In genomic region chr2:217001740-217002139, GRCh38 we compare ENCODE assay signal across 24 cellular contexts.
DNase-seq lines count a peak whose midpoint lies in the region; ATAC-seq, FAIRE-seq and TF ChIP-seq lines count a peak whose summit lies in the region.
"Had no signal": no experiment of that assay in that cellular context is flagged by ENCODE, and none has a peak within 500 bp of the region (broad histone marks: within the 10 kb centered on the region; RNA-seq: fewer than 3 reads in every experiment).

No MANE protein-coding gene starts in this region.

- H3K79me1 ChIP-seq in H1 (ENCODE audit: low read depth, low read length) (no peaks in the 10 kb centered on the region), mesenchymal stem cell (replicated peaks; ENCODE audit: low read length, poor library complexity, severe bottlenecking) (no peaks in the 10 kb centered on the region)

- no peak overlapping the region for H2BK15ac ChIP-seq in H1 (ENCODE audit: low read length)
- H2BK15ac ChIP-seq in mesenchymal stem cell (ENCODE audit: low read depth, poor library complexity, severe bottlenecking) = no peak overlapping the region

- H2BK20ac ChIP-seq in H1 (ENCODE audit: low read length) = no peak overlapping the region

- no peak overlapping the region for H3K56ac ChIP-seq in H1 (replicated peaks; ENCODE audit: insufficient read length, low read depth, low read length)

- TF ChIP-seq CTCF in GM23338 (conservative IDR thresholded peaks at IDR 0.05; ENCODE audit: low read depth in 2 of 2) = no peak
- TF ChIP-seq CTCF in H1 (IDR thresholded peaks at IDR 0.05; ENCODE audit: control extremely low read depth in 1 of 3, insufficient read depth in 1 of 3, low read depth in 1 of 3, low read length in 3 of 3) = no peak
- TF ChIP-seq CTCF in mesothelial cell of epicardium (IDR thresholded peaks at IDR 0.05; ENCODE audit: unreplicated experiment) = no peak

- H3K4ac ChIP-seq in H1 (replicated peaks; ENCODE audit: insufficient read length, low read depth, low read length) = no peak overlapping the region
- no peak overlapping the region for H3K4ac ChIP-seq in mesenchymal stem cell (ENCODE audit: low read depth in 1 of 2, low read length in 2 of 2)

- H4K5ac ChIP-seq in H1 (ENCODE audit: insufficient read length, low read depth, low read length) = no peak overlapping the region

- POLR2A ChIA-PET in H1 (lab: Charles Lee; ENCODE audit: partially characterized antibody) = no interaction called here

- ATAC-seq in GM23338 (peak; percentile 24; the same call in 1 of the 3 replicates), HG02763 (IDR thresholded peaks at IDR 0.05; ENCODE audit: unreplicated experiment) (no peak)
- ATAC-seq: A549, HCT116 had no signal

- H3K4me2 ChIP-seq in GM23338 = no peak overlapping the region
- H3K4me2 ChIP-seq in H1 (ENCODE audit: insufficient read depth in 1 of 2, low read depth in 2 of 2, low read length in 2 of 2) = no peak overlapping the region
- no peak overlapping the region for H3K4me2 ChIP-seq in mesenchymal stem cell (ENCODE audit: low read length, poor library complexity, severe bottlenecking)
- H3K4me2 ChIP-seq: A549; BLaER1 treated with 17β-estradiol and CSF1 and Interleukin-3, amounts not matched to agents 10 nM and 100 nM had no signal

- H3K4me1 ChIP-seq in GM23338 (ENCODE audit: insufficient read depth) (no peaks in the 10 kb centered on the region), H1 (replicated peaks in 1 of 4; ENCODE audit: control insufficient read depth in 3 of 4, insufficient read depth in 4 of 4, low read length in 3 of 4) (no peaks in the 10 kb centered on the region), mesenchymal stem cell (ENCODE audit: control insufficient read depth, insufficient read depth, low read depth, low read length) (no peaks in the 10 kb centered on the region)
- H3K4me1 ChIP-seq: A549, BE2C had no signal

- no peak overlapping the region for H2AFZ ChIP-seq in GM23338
- peak overlapping the region; percentile 49; the same call in 1 of the 2 replicates for H2AFZ ChIP-seq in H1 (ENCODE audit: low read length)
- no peak overlapping the region for H2AFZ ChIP-seq in mesenchymal stem cell (ENCODE audit: low read depth, low read length)

- H2BK5ac ChIP-seq in H1 (ENCODE audit: low read depth, low read length) (no peak overlapping the region), mesenchymal stem cell (ENCODE audit: low read depth, low read length, poor library complexity, severe bottlenecking) (no peak overlapping the region)

- H3K27ac Mint-ChIP-seq in GM23338 (no peak overlapping the region), mesothelial cell of epicardium (peak overlapping the region; percentile 43), immature natural killer cell (no peak overlapping the region)
- H3K27ac Mint-ChIP-seq: CD14-positive monocyte; CD4-positive, alpha-beta T cell; CD8-positive, alpha-beta memory T cell; H9 had no signal

- H2BK120ac ChIP-seq in H1 (replicated peaks; ENCODE audit: low read depth, low read length) (no peak overlapping the region), mesenchymal stem cell (ENCODE audit: low read depth, low read length) (no peak overlapping the region)

- H3K4me3 Mint-ChIP-seq in GM23338 = no peak overlapping the region
- H3K4me3 Mint-ChIP-seq in mesothelial cell of epicardium = no peak overlapping the region
- H3K4me3 Mint-ChIP-seq in immature natural killer cell = no peak overlapping the region
- H3K4me3 Mint-ChIP-seq: CD14-positive monocyte; CD4-positive, alpha-beta T cell; CD8-positive, alpha-beta memory T cell; H9 had no signal

- no peaks in the 10 kb centered on the region for H3K9me2 ChIP-seq in GM23338 (ENCODE audit: insufficient read depth)

- H3K9me3 ChIP-seq in H1 (ENCODE audit: insufficient read depth in 2 of 2, low read depth in 1 of 2, low read length in 1 of 2) (no peaks in the 10 kb centered on the region), mesenchymal stem cell (ENCODE audit: control insufficient read depth, low read length) (no peaks in the 10 kb centered on the region)
- H3K9me3 ChIP-seq: A549; BE2C; BLaER1 treated with 17β-estradiol and CSF1 and Interleukin-3, amounts not matched to agents 10 nM and 100 nM had no signal

- TF ChIP-seq POLR2A in H1 (IDR thresholded peaks at IDR 0.05; ENCODE audit: control extremely low read depth in 1 of 2, low read depth in 2 of 2, low read length in 2 of 2) = no peak

- H3K27me3 ChIP-seq in GM23338 (ENCODE audit: insufficient read depth) (no peaks in the 10 kb centered on the region), H1 (replicated peaks in 1 of 4; ENCODE audit: control insufficient read depth in 3 of 4, extremely low read depth in 1 of 4, insufficient read depth in 3 of 4, low read length in 3 of 4) (0 out of 7 replicates have a peak, but pooled peaks cover 0 to 2% (median 0%) of the 10 kb centered on the region in 4 experiments), mesenchymal stem cell (ENCODE audit: control insufficient read depth in 1 of 2, insufficient read depth in 1 of 2, low read length in 2 of 2) (peaks cover 0 to 6% of the 10 kb centered on the region in 2 experiments)
- H3K27me3 ChIP-seq: BE2C; BLaER1 treated with 17β-estradiol and CSF1 and Interleukin-3, amounts not matched to agents 10 nM and 100 nM had no signal

- no peak for FAIRE-seq in H1 (lab: Jason Lieb, UNC)
- FAIRE-seq: A549, D721Med, GM12892 had no signal

- no peak; a peak in 1 of 4 replicates for TF ChIP-seq RAD21 in H1 (IDR thresholded peaks at IDR 0.05 in 1 of 2, conservative IDR thresholded peaks at IDR 0.05 in 1 of 2; ENCODE audit: low read depth in 2 of 2, low read length in 2 of 2)

- H3K9me3 Mint-ChIP-seq in GM23338 (no peaks in the 10 kb centered on the region), mesothelial cell of epicardium (peaks cover 8% of the 10 kb centered on the region), immature natural killer cell (peaks cover 0 to 4% (median 0%) of the 10 kb centered on the region in 6 donors)
- H3K9me3 Mint-ChIP-seq: CD4-positive, alpha-beta T cell; CD8-positive, alpha-beta memory T cell; H9 had no signal

- TF ChIP-seq EP300 in H1 (IDR thresholded peaks at IDR 0.05; ENCODE audit: borderline replicate concordance in 1 of 2, low read depth in 2 of 2, low read length in 2 of 2) = no peak

- no peaks in the 10 kb centered on the region for H4K20me1 ChIP-seq in GM23338 (replicated peaks; ENCODE audit: insufficient read depth)
- no peaks in the 10 kb centered on the region for H4K20me1 ChIP-seq in H1 (replicated peaks in 1 of 2; ENCODE audit: control insufficient read depth in 1 of 2, insufficient read depth in 2 of 2, low read length in 2 of 2)
- H4K20me1 ChIP-seq: BLaER1 treated with 17β-estradiol and CSF1 and Interleukin-3, amounts not matched to agents 10 nM and 100 nM had no signal

- no peaks in the 10 kb centered on the region for H3F3A ChIP-seq in GM23338 (replicated peaks; ENCODE audit: low read depth)

- H3K9ac ChIP-seq in H1 (replicated peaks in 1 of 4; ENCODE audit: extremely low read depth in 1 of 4, low read depth in 3 of 4, low read length in 3 of 4) (no peak overlapping the region), mesenchymal stem cell (ENCODE audit: low read length) (no peak overlapping the region)
- H3K9ac ChIP-seq: BLaER1 treated with 17β-estradiol and CSF1 and Interleukin-3, amounts not matched to agents 10 nM and 100 nM had no signal

- H3K4me3 ChIP-seq in GM23338 = no peak overlapping the region
- H3K4me3 ChIP-seq in H1 (ENCODE audit: extremely low read depth in 1 of 4, insufficient read depth in 2 of 4, low read depth in 3 of 4, low read length in 4 of 4) = no peak overlapping the region
- H3K4me3 ChIP-seq in mesenchymal stem cell (ENCODE audit: insufficient read depth in 1 of 2, low read depth in 1 of 2, low read length in 2 of 2) = no peak overlapping the region
- H3K4me3 ChIP-seq: A549; BLaER1 treated with 17β-estradiol and CSF1 and Interleukin-3, amounts not matched to agents 10 nM and 100 nM had no signal

- H3K79me2 ChIP-seq in GM23338 (replicated peaks; ENCODE audit: insufficient read depth) (no peaks in the 10 kb centered on the region), H1 (ENCODE audit: control insufficient read depth in 1 of 2, insufficient read depth in 2 of 2, low read length in 2 of 2) (no peaks in the 10 kb centered on the region)

- 83% methylated on average over 2 of the region's 2 CpGs; no CpG with 5 or more reads in 1 of the 2 experiments for WGBS in H1 (ENCODE audit: extremely low coverage in 1 of 2, insufficient coverage in 1 of 2, insufficient read length in 1 of 2, insufficient replicate concordance in 2 of 2, low coverage in 1 of 2, low lambda C conversion rate in 2 of 2, missing lambda C conversion rate in 1 of 2), 2 experiments
- WGBS in mesenchymal stem cell = 85% methylated on average over 2 of the region's 2 CpGs

- H3K23ac ChIP-seq in H1 (ENCODE audit: insufficient read length) (no peak overlapping the region), mesenchymal stem cell (ENCODE audit: low read length in 2 of 2) (peak overlapping the region in 1 of 2 experiments; percentile 70)

- H2BK12ac ChIP-seq in H1 (ENCODE audit: low read depth, low read length) = no peak overlapping the region; the same call in 1 of the 2 replicates
- H2BK12ac ChIP-seq in mesenchymal stem cell (ENCODE audit: low read length in 2 of 2) = no peak overlapping the region

- H4K91ac ChIP-seq in H1 (replicated peaks; ENCODE audit: insufficient read length, low read length) (no peak overlapping the region), mesenchymal stem cell (ENCODE audit: low read length) (no peak overlapping the region)

- H3K18ac ChIP-seq in H1 (ENCODE audit: extremely low read depth, low read length) = no peak overlapping the region
- H3K18ac ChIP-seq in mesenchymal stem cell (ENCODE audit: low read depth in 1 of 2, low read length in 2 of 2) = no peak overlapping the region

- H3K27me3 Mint-ChIP-seq in GM23338 (ENCODE audit: insufficient read depth, low read depth, poor library complexity) (no peaks in the 10 kb centered on the region), mesothelial cell of epicardium (ENCODE audit: low read depth) (no peaks in the 10 kb centered on the region), immature natural killer cell (ENCODE audit: low read depth in 3 of 3) (peaks cover 2 to 10% (median 3%) of the 10 kb centered on the region in 3 donors)
- H3K27me3 Mint-ChIP-seq: CD4-positive, alpha-beta T cell had no signal

- DNase-seq in GM23338 (ENCODE audit: low spot score) (no peak), H1 (ENCODE audit: low read depth in 1 of 2, low spot score in 2 of 2) (no peak), mesothelial cell of epicardium (ENCODE audit: low spot score in 2 of 2, unreplicated experiment in 2 of 2) (no peak), immature natural killer cell (no peak), mesenchymal stem cell (no peak), NCI-H2081 treated with DMSO at 0.1 percent for 48 hours (lab: John Stamatoyannopoulos, UW) (no peak)
- DNase-seq: 8988T; ACHN; AML-193; BE2C; CD4-positive, alpha-beta T cell; CD8-positive, alpha-beta memory T cell; DMS 273 treated with DMSO at 0.1 percent for 48 hours; DMS79; EL; GF-D8; H9 had no signal

- H3K4me1 Mint-ChIP-seq in GM23338 (peaks cover 10% of the 10 kb centered on the region; the same call in 2 of the 3 replicates), mesothelial cell of epicardium (peaks cover 33% of the 10 kb centered on the region), immature natural killer cell (no peaks in the 10 kb centered on the region)
- H3K4me1 Mint-ChIP-seq: CD14-positive monocyte; CD8-positive, alpha-beta memory T cell had no signal

- H3K14ac ChIP-seq in H1 (ENCODE audit: insufficient read length) (no peak overlapping the region), mesenchymal stem cell (ENCODE audit: low read length in 2 of 2) (no peak overlapping the region)

- H3K36me3 ChIP-seq in GM23338 (ENCODE audit: insufficient read depth) (no peaks in the 10 kb centered on the region), H1 (ENCODE audit: control insufficient read depth in 2 of 4, insufficient read depth in 4 of 4, low read length in 3 of 4) (no peaks in the 10 kb centered on the region), mesenchymal stem cell (ENCODE audit: control insufficient read depth in 1 of 2, insufficient read depth in 2 of 2, low read depth in 1 of 2, low read length in 2 of 2) (no peaks in the 10 kb centered on the region)
- H3K36me3 ChIP-seq: BE2C; BLaER1 treated with 17β-estradiol and CSF1 and Interleukin-3, amounts not matched to agents 10 nM and 100 nM had no signal

- no peak overlapping the region for H3K27ac ChIP-seq in GM23338 (ENCODE audit: low read depth)
- H3K27ac ChIP-seq in H1 (ENCODE audit: low read depth, low read length) = no peak overlapping the region
- no peak overlapping the region for H3K27ac ChIP-seq in mesenchymal stem cell (ENCODE audit: low read length, poor library complexity, severe bottlenecking)
- H3K27ac ChIP-seq: A549; BLaER1 treated with 17β-estradiol and CSF1 and Interleukin-3, amounts not matched to agents 10 nM and 100 nM had no signal

- H4K8ac ChIP-seq in H1 (ENCODE audit: extremely low read depth, insufficient read depth, low read length) (no peak overlapping the region), mesenchymal stem cell (ENCODE audit: low read length) (no peak overlapping the region)

- H3K36me3 Mint-ChIP-seq in GM23338 (ENCODE audit: low read depth) = no peaks in the 10 kb centered on the region
- H3K36me3 Mint-ChIP-seq in mesothelial cell of epicardium = peaks cover 3% of the 10 kb centered on the region
- no peaks in the 10 kb centered on the region for H3K36me3 Mint-ChIP-seq in immature natural killer cell
- H3K36me3 Mint-ChIP-seq: CD14-positive monocyte; CD8-positive, alpha-beta memory T cell had no signal

- H3K23me2 ChIP-seq in H1 (ENCODE audit: low read depth, low read length) = no peaks in the 10 kb centered on the region

- CTCF ChIA-PET in H1 (lab: Charles Lee; ENCODE audit: partially characterized antibody) = interaction anchor here (1.1 kb wide), 1 partner anchor 97 kb away, joined by 3 read pairs; no protein-coding TSS in a partner anchor

- H2AK5ac ChIP-seq in H1 (ENCODE audit: low read depth, low read length) = no peak overlapping the region
- no peak overlapping the region for H2AK5ac ChIP-seq in mesenchymal stem cell (ENCODE audit: low read length, severe bottlenecking)
